ENCODE assay signal across 9 cellular contexts in genomic region chr5:142053434-142054253, GRCh38. TPM values are rescaled to one million over a fixed set of nuclear protein-coding genes. Genes with fewer than 3 reads are reported as not detected.
DNase-seq lines count a peak whose midpoint lies in the region; ATAC-seq and TF ChIP-seq lines count a peak whose summit lies in the region.
"Had no signal": no experiment of that assay in that cellular context is flagged by ENCODE, and none has a peak within 500 bp of the region (broad histone marks: within the 10 kb centered on the region; RNA-seq: fewer than 3 reads in every experiment).

No MANE protein-coding gene starts in this region.

- TF ChIP-seq EP300 in ovary (IDR thresholded peaks at IDR 0.05): no peak

- H3K4me1 ChIP-seq in PC-9 (replicated peaks; ENCODE audit: insufficient read depth): peaks cover 41% of the 10 kb centered on the region
- no peaks in the 10 kb centered on the region for H3K4me1 ChIP-seq in ovary (ENCODE audit: insufficient read depth)

- H3K9me3 ChIP-seq in PC-9 (ENCODE audit: insufficient read depth, low read depth): no peaks in the 10 kb centered on the region
- H3K9me3 ChIP-seq in ovary: no peaks in the 10 kb centered on the region

- H3K4me3 ChIP-seq in PC-9 (no peak overlapping the region), fibroblast of mammary gland (ENCODE audit: control insufficient read depth, low read depth, low read length) (no peak overlapping the region), ovary (no peak overlapping the region)

- DNase-seq in GM03348 (ENCODE audit: low spot score) (peak; percentile 62), PC-9 (peak; percentile 31 to 93), fibroblast of mammary gland (ENCODE audit: low read depth) (peak; percentile 80), renal cortical epithelial cell (ENCODE audit: low read depth) (peak; percentile 73), ovary (no peak), DMS79 (lab: John Stamatoyannopoulos, UW) (no peak)
- DNase-seq: hippocampal formation had no signal

- H3K27ac ChIP-seq in PC-9: peak overlapping the region; percentile 62
- no peak overlapping the region for H3K27ac ChIP-seq in ovary

- peaks cover 39% of the 10 kb centered on the region for H3F3A ChIP-seq in PC-9 (ENCODE audit: insufficient read depth, low read depth)

- POLR2A ChIA-PET in PC-9 (lab: Charles Lee; ENCODE audit: unreplicated experiment): no interaction called here

- TF ChIP-seq POLR2A in ovary (IDR thresholded peaks at IDR 0.05): no peak

- H3K27me3 ChIP-seq in PC-9 (ENCODE audit: insufficient read depth, low read depth) (no peaks in the 10 kb centered on the region), ovary (no peaks in the 10 kb centered on the region)

- no peak for ATAC-seq in HG03196 (IDR thresholded peaks at IDR 0.05; ENCODE audit: unreplicated experiment)
- ATAC-seq in HG03108 (IDR thresholded peaks at IDR 0.05; ENCODE audit: unreplicated experiment): no peak

- no peaks in the 10 kb centered on the region for H3K79me2 ChIP-seq in PC-9 (ENCODE audit: low read depth)

- H4K20me1 ChIP-seq in PC-9 (ENCODE audit: insufficient read depth): no peaks in the 10 kb centered on the region

- no peak overlapping the region for H2AFZ ChIP-seq in PC-9

- BruUV-seq in PC-9 (replicated peaks; lab: Mats Ljungman, UMichigan): no TSS peak

- TF ChIP-seq CTCF in PC-9 (conservative IDR thresholded peaks at IDR 0.05) (no peak), fibroblast of mammary gland (conservative IDR thresholded peaks at IDR 0.05; ENCODE audit: control insufficient read depth, insufficient read depth, low read depth, low read length) (no peak), ovary (IDR thresholded peaks at IDR 0.05) (no peak)

- no peaks in the 10 kb centered on the region for H3K9me2 ChIP-seq in PC-9 (ENCODE audit: insufficient read depth)

- 39 to 45% (median 40%) methylated on average over 4 of the region's 4 CpGs for WGBS in ovary, 3 donors

- CTCF ChIA-PET in PC-9 (lab: Charles Lee): interaction anchor here (0.5 to 0.6 kb wide), 2 partner anchors 82 to 429 kb away, joined by 3 read pairs; no protein-coding TSS in a partner anchor

- H3K36me3 ChIP-seq in PC-9 (ENCODE audit: low read depth) (no peaks in the 10 kb centered on the region), ovary (no peaks in the 10 kb centered on the region)

- intact Hi-C loops in PC-9 (cut with micrococcal nuclease; ENCODE audit: unreplicated experiment) (no loop called here), ovary (cut with DNase I) (no loop called here)

- peak overlapping the region; percentile 41 for H3K4me2 ChIP-seq in PC-9

RNA-seq across cellular contexts. Expression of gene GNPDA1, which starts 40.8 kb away (rescaled TPM):
- total RNA-seq in PC-9 (2021): 46.5 and 54.1 TPM in 2 replicates
- total RNA-seq in renal cortical epithelial cell: 58.4 and 82.3 TPM in 2 replicates
- total RNA-seq in ovary: 10 to 100 TPM; 20.3 to 40.9 (median 35.1) TPM
- 100 to 1,000 TPM in 1 of 2 donors, 10 to 100 TPM in 1; 23.2 to 108 TPM for polyA plus RNA-seq in ovary

RNA-seq across cellular contexts. Expression of gene NDFIP1, which starts 54.9 kb away (rescaled TPM):
- total RNA-seq in PC-9 (2021) (40.7 and 40.9 TPM in 2 replicates), renal cortical epithelial cell (63.2 and 126 TPM in 2 replicates), ovary (10 to 100 TPM; 61.0 to 96.0 (median 70.0) TPM)
- polyA plus RNA-seq in ovary: 100 to 1,000 TPM in 1 of 2 donors, 10 to 100 TPM in 1; 54.8 to 192 TPM

Comparison
In these comparisons a context has a peak if more than half of its experiments do, and no peak if none do; other contexts are left out.
1. DNase-seq: peak in GM03348 (single experiment), PC-9 (2 of 2), fibroblast of mammary gland (single experiment) and renal cortical epithelial cell (single experiment); none in ovary (0 of 5) and DMS79 (single experiment).